Comparison of ENCODE assay signal across 21 cellular contexts in the genomic region with DNA sequence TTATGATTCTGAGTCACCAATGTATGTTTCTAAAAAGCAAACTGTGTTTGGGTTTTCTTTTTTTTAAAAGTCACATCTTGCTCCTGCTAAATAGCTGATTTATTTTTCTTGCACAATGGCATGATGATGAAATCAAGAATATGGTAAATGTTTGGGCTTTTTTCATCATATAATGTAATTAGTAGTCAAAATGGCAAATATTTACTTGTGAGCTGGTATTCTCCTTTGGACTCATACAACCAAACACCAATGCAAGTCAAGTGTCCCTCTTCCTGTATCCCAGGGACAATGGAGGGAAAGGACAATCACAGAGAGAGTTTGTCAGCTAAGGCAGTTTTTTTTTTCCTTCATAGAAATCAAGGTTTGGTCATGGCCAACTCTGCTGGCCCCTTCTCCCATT.
"Had no signal": no experiment of that assay in that cellular context is flagged by ENCODE, and none has a peak within 500 bp of the region (broad histone marks: within the 10 kb centered on the region; RNA-seq: fewer than 3 reads in every experiment).

No MANE protein-coding gene starts in this region.

- H3K27me3 Mint-ChIP-seq: activated CD4-positive, alpha-beta T cell treated with anti-CD3 and anti-CD28 coated beads, Interleukin-2, amount 10 ng/mL, durations not matched to agents 7 days and 5 days; memory B cell; stimulated activated memory B cell treated with anti-CD40 and anti-IgM and Interleukin-4, amounts not matched to agents 10 μg/mL and 1 μg/mL and 100 μg/mL, for 72 hours had no signal

- H3K36me3 ChIP-seq: brain microvascular endothelial cell, esophagus squamous epithelium, left lung, tibial artery had no signal

- H3K4me3 ChIP-seq: coronary artery, esophagus squamous epithelium, left lung, tibial artery had no signal

- H3K36me3 Mint-ChIP-seq: activated naive CD8-positive, alpha-beta T cell; naive thymus-derived CD8-positive, alpha-beta T cell; stimulated activated memory B cell treated with anti-CD40 and anti-IgM and Interleukin-4, amounts not matched to agents 10 μg/mL and 1 μg/mL and 100 μg/mL, for 72 hours had no signal

- DNase-seq: activated CD4-positive, alpha-beta T cell treated with anti-CD3 and anti-CD28 coated beads, Interleukin-2, amount 10 ng/mL, durations not matched to agents 7 days and 5 days; activated CD8-positive, alpha-beta memory T cell treated with anti-CD3 and anti-CD28 coated beads, Interleukin-2, amount 50 U/mL, for 48 hours; activated gamma-delta T cell treated with Interleukin-2 at 50 U/mL for 16 hours; activated T-cell treated with anti-CD3 and anti-CD28 coated beads, Interleukin-2, amount 50 U/mL, for 72 hours; anterior cingulate cortex; brain microvascular endothelial cell; effector CD4-positive, alpha-beta T cell; esophagus squamous epithelium; left lung; naive thymus-derived CD8-positive, alpha-beta T cell; stimulated activated CD4-positive, alpha-beta T cell treated with anti-CD3 and anti-CD28 coated beads, Interleukin-2, amount 100 ng/mL, for 48 hours; tibial artery had no signal

- H3K9me3 Mint-ChIP-seq: activated CD4-positive, alpha-beta T cell treated with anti-CD3 and anti-CD28 coated beads, Interleukin-2, amount 10 ng/mL, durations not matched to agents 7 days and 5 days; activated T-cell treated with anti-CD3 and anti-CD28 coated beads, Interleukin-2, amount 50 U/mL, for 72 hours; central memory CD8-positive, alpha-beta T cell; memory B cell; naive thymus-derived CD8-positive, alpha-beta T cell; stimulated activated memory B cell treated with anti-CD40 and anti-IgM and Interleukin-4, amounts not matched to agents 10 μg/mL and 1 μg/mL and 100 μg/mL, for 72 hours had no signal

- H3K9ac ChIP-seq: parathyroid adenoma had no signal

- FAIRE-seq: endothelial cell of umbilical vein, keratinocyte, urothelium cell line had no signal

- H3K27me3 ChIP-seq: brain microvascular endothelial cell, esophagus squamous epithelium, left lung, tibial artery had no signal

- ATAC-seq: activated T-cell treated with anti-CD3 and anti-CD28 coated beads, Interleukin-2, amount 50 U/mL, for 72 hours; left lung; naive thymus-derived CD8-positive, alpha-beta T cell; stimulated activated memory B cell treated with anti-CD40 and anti-IgM and Interleukin-4, amounts not matched to agents 10 μg/mL and 1 μg/mL and 100 μg/mL, for 72 hours had no signal

- H3K4me1 Mint-ChIP-seq: activated CD4-positive, alpha-beta T cell treated with anti-CD3 and anti-CD28 coated beads, Interleukin-2, amount 10 ng/mL, durations not matched to agents 7 days and 5 days; central memory CD8-positive, alpha-beta T cell had no signal

- H3K9me3 ChIP-seq: esophagus squamous epithelium, left lung, tibial artery had no signal

- H2AFZ ChIP-seq: parathyroid adenoma had no signal

- H3K27ac Mint-ChIP-seq: activated CD4-positive, alpha-beta T cell treated with anti-CD3 and anti-CD28 coated beads, Interleukin-2, amount 10 ng/mL, durations not matched to agents 7 days and 5 days; activated naive CD8-positive, alpha-beta T cell; activated T-cell treated with anti-CD3 and anti-CD28 coated beads, Interleukin-2, amount 50 U/mL, for 72 hours; memory B cell; naive thymus-derived CD8-positive, alpha-beta T cell had no signal

- H3K79me2 ChIP-seq: parathyroid adenoma had no signal

- H3K4me3 Mint-ChIP-seq: activated CD4-positive, alpha-beta T cell treated with anti-CD3 and anti-CD28 coated beads, Interleukin-2, amount 10 ng/mL, durations not matched to agents 7 days and 5 days; activated naive CD8-positive, alpha-beta T cell; activated T-cell treated with anti-CD3 and anti-CD28 coated beads, Interleukin-2, amount 50 U/mL, for 72 hours; central memory CD8-positive, alpha-beta T cell; memory B cell; naive thymus-derived CD8-positive, alpha-beta T cell; stimulated activated memory B cell treated with anti-CD40 and anti-IgM and Interleukin-4, amounts not matched to agents 10 μg/mL and 1 μg/mL and 100 μg/mL, for 72 hours had no signal

- H3K4me1 ChIP-seq: left lung, parathyroid adenoma, tibial artery had no signal

- H3K27ac ChIP-seq: brain microvascular endothelial cell, coronary artery, esophagus squamous epithelium, left lung, parathyroid adenoma, tibial artery had no signal
